ENCODE assay signal across 8 cellular contexts in genomic region chr2:11498543-11499034, GRCh38. TPM values are rescaled to one million over a fixed set of nuclear protein-coding genes. Genes with fewer than 3 reads are reported as not detected.
A peak's percentile ranks its signal among the peaks of the same experiment; 100 is the strongest.
DNase-seq lines count a peak whose midpoint lies in the region; ATAC-seq lines count a peak whose summit lies in the region.

No MANE protein-coding gene starts in this region.

- peaks cover 3% of the 10 kb centered on the region for H3K9me3 Mint-ChIP-seq in activated CD4-positive, alpha-beta memory T cell treated with anti-CD3 and anti-CD28 coated beads, Interleukin-2, amount 10 ng/mL, durations not matched to agents 7 days and 5 days

- peak; percentile 19 for DNase-seq in activated CD4-positive, alpha-beta memory T cell treated with anti-CD3 and anti-CD28 coated beads, Interleukin-2, amount 10 ng/mL, durations not matched to agents 7 days and 5 days
- DNase-seq in mucosa of gallbladder (ENCODE audit: low spot score) (peak; percentile 67), GF-D8 (lab: John Stamatoyannopoulos, UW) (no peak), foreskin melanocyte (no peak), mesenteric fat pad (ENCODE audit: low spot score) (no peak)
- no peak for DNase-seq in stimulated activated CD4-positive, alpha-beta T cell treated with anti-CD3 and anti-CD28 coated beads, Interleukin-4, amount 100 ng/mL, for 1 hour

- no peaks in the 10 kb centered on the region for H3K36me3 Mint-ChIP-seq in activated CD4-positive, alpha-beta memory T cell treated with anti-CD3 and anti-CD28 coated beads, Interleukin-2, amount 10 ng/mL, durations not matched to agents 7 days and 5 days (ENCODE audit: low read depth)

- peaks cover 5% of the 10 kb centered on the region for H3K27me3 Mint-ChIP-seq in activated CD4-positive, alpha-beta memory T cell treated with anti-CD3 and anti-CD28 coated beads, Interleukin-2, amount 10 ng/mL, durations not matched to agents 7 days and 5 days

- no peak overlapping the region for H3K4me3 Mint-ChIP-seq in activated CD4-positive, alpha-beta memory T cell treated with anti-CD3 and anti-CD28 coated beads, Interleukin-2, amount 10 ng/mL, durations not matched to agents 7 days and 5 days

- no peak overlapping the region for H3K27ac Mint-ChIP-seq in activated CD4-positive, alpha-beta memory T cell treated with anti-CD3 and anti-CD28 coated beads, Interleukin-2, amount 10 ng/mL, durations not matched to agents 7 days and 5 days

- ATAC-seq in GM19452 (IDR thresholded peaks at IDR 0.05; ENCODE audit: unreplicated experiment) (peak; percentile 93), HG03159 (IDR thresholded peaks at IDR 0.05; ENCODE audit: unreplicated experiment) (peak; percentile 87)

- peaks cover 18% of the 10 kb centered on the region for H3K4me1 Mint-ChIP-seq in activated CD4-positive, alpha-beta memory T cell treated with anti-CD3 and anti-CD28 coated beads, Interleukin-2, amount 10 ng/mL, durations not matched to agents 7 days and 5 days

- CTCF ChIA-PET in activated CD4-positive, alpha-beta memory T cell treated with anti-CD3 and anti-CD28 coated beads, Interleukin-2, amount 10 ng/mL, durations not matched to agents 7 days and 5 days (lab: Charles Lee), result interaction anchor here (1.0 kb wide), 2 partner anchors 21 to 86 kb away, joined by 3 to 4 read pairs; no protein-coding TSS in a partner anchor

- POLR2A ChIA-PET in activated CD4-positive, alpha-beta memory T cell treated with anti-CD3 and anti-CD28 coated beads, Interleukin-2, amount 10 ng/mL, durations not matched to agents 7 days and 5 days (lab: Charles Lee), result no interaction called here

RNA-seq across cellular contexts. Expression of gene E2F6, which starts 32.6 kb away (rescaled TPM):
- 1 to 10 TPM; 5.9 to 6.6 TPM for total RNA-seq in activated CD4-positive, alpha-beta memory T cell treated with anti-CD3 and anti-CD28 coated beads, Interleukin-2, amount 10 ng/mL, durations not matched to agents 7 days and 5 days
- total RNA-seq in mucosa of gallbladder, result 9.0 TPM
- total RNA-seq in mesenteric fat pad, result 22.5 TPM

RNA-seq across cellular contexts. Expression of gene GREB1, which starts 35.3 kb away (rescaled TPM):
- total RNA-seq in activated CD4-positive, alpha-beta memory T cell treated with anti-CD3 and anti-CD28 coated beads, Interleukin-2, amount 10 ng/mL, durations not matched to agents 7 days and 5 days, result under 1 TPM; 0.13 to 0.33 TPM
- 12.5 TPM for total RNA-seq in mucosa of gallbladder
- total RNA-seq in mesenteric fat pad, result 3.8 TPM

Comparison
In these comparisons a context has a peak if more than half of its experiments do, and no peak if none do; other contexts are left out.
1. DNase-seq: peak in activated CD4-positive, alpha-beta memory T cell treated with anti-CD3 and anti-CD28 coated beads, Interleukin-2, amount 10 ng/mL, durations not matched to agents 7 days and 5 days (single experiment) and mucosa of gallbladder (single experiment); none in GF-D8 (single experiment), foreskin melanocyte (single experiment), stimulated activated CD4-positive, alpha-beta T cell treated with anti-CD3 and anti-CD28 coated beads, Interleukin-4, amount 100 ng/mL, for 1 hour (single experiment) and mesenteric fat pad (single experiment).